In genomic region chr2:58427572-58428285, GRCh38 we compare ENCODE assay signal across 8 cellular contexts.
DNase-seq lines count a peak whose midpoint lies in the region; ATAC-seq, FAIRE-seq and TF ChIP-seq lines count a peak whose summit lies in the region.

No MANE protein-coding gene starts in this region.

- DNase-seq in Calu3 (peak; percentile 47), fibroblast of mammary gland (ENCODE audit: low read depth) (peak; percentile 32), neural crest cell (ENCODE audit: low read depth, low spot score) (peak; percentile 30), HT-29 (ENCODE audit: low spot score) (no peak), GOT3 (lab: John Stamatoyannopoulos, UW) (no peak), D721Med (ENCODE audit: insufficient read length, low spot score) (no peak)

- H3K9me3 Mint-ChIP-seq in Calu3 (ENCODE audit: low read depth, unreplicated experiment) (no peaks in the 10 kb centered on the region), neural crest cell (no peaks in the 10 kb centered on the region)

- intact Hi-C loops in Calu3 (cut with micrococcal nuclease; ENCODE audit: unreplicated experiment): no loop called here

- H3K27ac Mint-ChIP-seq in Calu3 (ENCODE audit: unreplicated experiment): peak overlapping the region; percentile 17
- peak overlapping the region; percentile 95 for H3K27ac Mint-ChIP-seq in neural crest cell (ENCODE audit: unreplicated experiment)

- no peak for TF ChIP-seq CTCF in Calu3 (IDR thresholded peaks at IDR 0.05; ENCODE audit: unreplicated experiment)
- TF ChIP-seq CTCF in fibroblast of mammary gland (conservative IDR thresholded peaks at IDR 0.05; ENCODE audit: control insufficient read depth, insufficient read depth, low read depth, low read length): no peak
- TF ChIP-seq CTCF in neural crest cell (conservative IDR thresholded peaks at IDR 0.05): no peak
- TF ChIP-seq CTCF in D721Med (IDR thresholded peaks at IDR 0.05; ENCODE audit: insufficient read depth, missing control alignments): no peak

- H3K4me3 Mint-ChIP-seq in Calu3 (ENCODE audit: low read depth, unreplicated experiment): peak overlapping the region; percentile 75
- H3K4me3 Mint-ChIP-seq in neural crest cell: peak overlapping the region; percentile 98

- H3K4me3 ChIP-seq in fibroblast of mammary gland (ENCODE audit: control insufficient read depth, low read depth, low read length): peak overlapping the region; percentile 49

- H3K36me3 Mint-ChIP-seq in Calu3 (ENCODE audit: insufficient read depth, unreplicated experiment) (peaks cover 16% of the 10 kb centered on the region), neural crest cell (ENCODE audit: low read depth) (no peaks in the 10 kb centered on the region)

- ATAC-seq in HG02759 (IDR thresholded peaks at IDR 0.05; ENCODE audit: unreplicated experiment) (peak; percentile 45), SK-N-SH treated with all-trans-retinoic acid at 6 μM for 48 hours (peak; percentile 49)

- BruUV-seq in Calu3 (replicated peaks; lab: Mats Ljungman, UMichigan): no TSS peak

- CTCF ChIA-PET in Calu3 (lab: Charles Lee): no interaction called here

- FAIRE-seq in D721Med (lab: Jason Lieb, UNC): no peak

- peaks cover 8% of the 10 kb centered on the region for H3K4me1 Mint-ChIP-seq in Calu3 (ENCODE audit: low read depth, unreplicated experiment)
- peaks cover 20% of the 10 kb centered on the region for H3K4me1 Mint-ChIP-seq in neural crest cell

- no peaks in the 10 kb centered on the region for H3K27me3 Mint-ChIP-seq in Calu3 (ENCODE audit: unreplicated experiment)
- H3K27me3 Mint-ChIP-seq in neural crest cell (ENCODE audit: low read depth): no peaks in the 10 kb centered on the region

TF ChIP-seq in SK-N-SH treated with all-trans-retinoic acid at 6 μM for 48 hours, 23 proteins besides CTCF, POLR2A, EP300 and RAD21:
- TF ChIP-seq POU6F1 (CRISPR knock-in tag; IDR thresholded peaks at IDR 0.05; ENCODE audit: borderline replicate concordance, low read depth): no peak
- TF ChIP-seq ARNTL (CRISPR knock-in tag; IDR thresholded peaks at IDR 0.05; ENCODE audit: borderline replicate concordance, low read depth): no peak
- no peak for TF ChIP-seq CSRNP3 (CRISPR knock-in tag; IDR thresholded peaks at IDR 0.05)
- no peak for TF ChIP-seq GLIS3 (CRISPR knock-in tag; IDR thresholded peaks at IDR 0.05)
- TF ChIP-seq CREB5 (CRISPR knock-in tag; IDR thresholded peaks at IDR 0.05; ENCODE audit: low read depth): no peak
- no peak for TF ChIP-seq RARB (CRISPR knock-in tag; IDR thresholded peaks at IDR 0.05)
- no peak for TF ChIP-seq TOX (CRISPR knock-in tag; IDR thresholded peaks at IDR 0.05; ENCODE audit: borderline replicate concordance)

Comparison
In these comparisons a context has a peak if more than half of its experiments do, and no peak if none do; other contexts are left out.
1. DNase-seq: peak in Calu3 (single experiment), fibroblast of mammary gland (single experiment) and neural crest cell (single experiment); none in HT-29 (single experiment), GOT3 (single experiment) and D721Med (single experiment).